ENCODE assay signal across 33 cellular contexts in genomic region chr2:132465917-132466316, GRCh38. TPM values are rescaled to one million over a fixed set of nuclear protein-coding genes. Genes with fewer than 3 reads are reported as not detected.
"Had no signal": no experiment of that assay in that cellular context is flagged by ENCODE, and none has a peak within 500 bp of the region (broad histone marks: within the 10 kb centered on the region; RNA-seq: fewer than 3 reads in every experiment).

No MANE protein-coding gene starts in this region.

- ATAC-seq: activated CD4-positive, CD25-positive, alpha-beta regulatory T cell treated with anti-CD3 and anti-CD28 coated beads, Interleukin-2, amount 50 U/mL, for 24 hours; body of pancreas; heart right ventricle; mucosa of descending colon; natural killer cell treated with Interleukin-12 subunit alpha and Interleukin-12 subunit beta and Interleukin-15 and Interleukin-18, amount 100 ng/mL, for 72 hours; upper lobe of right lung had no signal

- H3K27ac Mint-ChIP-seq: natural killer cell treated with Interleukin-12 subunit alpha and Interleukin-12 subunit beta and Interleukin-15 and Interleukin-18, amount 100 ng/mL, for 72 hours; T-helper 1 cell treated with Interleukin-12 subunit alpha and Interleukin-12 subunit beta and Interleukin-4 antibody, amounts not matched to agents 30 μg/mL and 1 μg/mL, for 36 hours had no signal

- H3K27me3 Mint-ChIP-seq: natural killer cell treated with Interleukin-12 subunit alpha and Interleukin-12 subunit beta and Interleukin-15 and Interleukin-18, amount 100 ng/mL, for 72 hours had no signal

- H3K4me3 ChIP-seq: body of pancreas, cardiac muscle cell, colonic mucosa, heart right ventricle, left ventricle myocardium inferior, lung, mucosa of descending colon, right atrium auricular region, suprapubic skin, tibial artery, upper lobe of right lung had no signal

- H3K27ac ChIP-seq: body of pancreas, cardiac muscle cell, colonic mucosa, heart right ventricle, left ventricle myocardium inferior, right atrium auricular region, suprapubic skin, tibial artery, upper lobe of right lung, WERI-Rb-1 had no signal

- FAIRE-seq: endometrium, TTC549 had no signal

- H3K4me1 ChIP-seq: colonic mucosa, heart right ventricle, left ventricle myocardium inferior, right atrium auricular region, suprapubic skin, tibial artery, upper lobe of right lung had no signal

- H3K36me3 Mint-ChIP-seq: natural killer cell treated with Interleukin-12 subunit alpha and Interleukin-12 subunit beta and Interleukin-15 and Interleukin-18, amount 100 ng/mL, for 72 hours had no signal

- H3K4me3 Mint-ChIP-seq: natural killer cell treated with Interleukin-12 subunit alpha and Interleukin-12 subunit beta and Interleukin-15 and Interleukin-18, amount 100 ng/mL, for 72 hours; T-helper 1 cell treated with Interleukin-12 subunit alpha and Interleukin-12 subunit beta and Interleukin-4 antibody, amounts not matched to agents 30 μg/mL and 1 μg/mL, for 36 hours had no signal

- H3K9me3 ChIP-seq: colonic mucosa had no signal

- H3K27me3 ChIP-seq: body of pancreas, cardiac muscle cell, colonic mucosa, right atrium auricular region, tibial artery, upper lobe of right lung had no signal

- H3K36me3 ChIP-seq: cardiac muscle cell, colonic mucosa, heart right ventricle, left ventricle myocardium inferior, right atrium auricular region, suprapubic skin, tibial artery, upper lobe of right lung, WERI-Rb-1 had no signal

- DNase-seq: activated CD4-positive, alpha-beta T cell treated with anti-CD3 and anti-CD28 coated beads for 48 hours; activated CD4-positive, alpha-beta T cell treated with anti-CD3 and anti-CD28 coated beads, Interleukin-2, amount 50 U/mL, for 48 hours; activated CD8-positive, alpha-beta memory T cell treated with anti-CD3 and anti-CD28 coated beads, Interleukin-2, amount 50 U/mL, for 4 hours; activated gamma-delta T cell treated with Interleukin-2 at 50 U/mL for 16 hours; activated naive CD4-positive, alpha-beta T cell treated with anti-CD3 and anti-CD28 coated beads, Interleukin-2, amount 50 U/mL, for 16 hours; activated T-cell treated with anti-CD3 and anti-CD28 coated beads, Interleukin-2, amount 50 U/mL, for 1 hour; body of pancreas; cerebellar nuclear complex; colonic mucosa; effector CD8-positive, alpha-beta T cell; foreskin melanocyte; heart right ventricle; left ventricle myocardium inferior; mucosa of descending colon; stimulated activated CD4-positive, alpha-beta T cell treated with anti-CD3 and anti-CD28 coated beads, Interleukin-15, amount 100 ng/mL, for 24 hours; stimulated activated naive CD4-positive, alpha-beta T cell; T-helper 9 cell; tibial artery; upper lobe of right lung; WERI-Rb-1 had no signal

RNA-seq across cellular contexts. Expression of gene GPR39, which starts 49.3 kb away (rescaled TPM):
- total RNA-seq: activated CD8-positive, alpha-beta memory T cell treated with anti-CD3 and anti-CD28 coated beads for 36 hours; dermis microvascular lymphatic vessel endothelial cell; heart right ventricle; left ventricle myocardium inferior; natural killer cell treated with Interleukin-12 subunit alpha and Interleukin-12 subunit beta and Interleukin-15 and Interleukin-18, amount 100 ng/mL, for 72 hours; omental fat pad; pulmonary artery endothelial cell had no signal
